8 cellular contexts compared by ENCODE assay signal in genomic region chr19:32570081-32570785, GRCh38. TPM values are rescaled to one million over a fixed set of nuclear protein-coding genes. Genes with fewer than 3 reads are reported as not detected.
DNase-seq lines count a peak whose midpoint lies in the region; ATAC-seq and TF ChIP-seq lines count a peak whose summit lies in the region.

No MANE protein-coding gene starts in this region.

- H3K4me3 ChIP-seq in LNCaP clone FGC (ENCODE audit: low read depth, low read length) (peak overlapping the region; percentile 38), right cardiac atrium (ENCODE audit: low read length) (no peak overlapping the region), retinal pigment epithelial cell (ENCODE audit: low read length) (no peak overlapping the region)

- 35% methylated on average over 15 of the region's 15 CpGs for WGBS in right cardiac atrium

- TF ChIP-seq CTCF in LNCaP clone FGC (IDR thresholded peaks at IDR 0.05; ENCODE audit: control insufficient read depth, extremely low read depth, insufficient read depth): peak; percentile 83
- TF ChIP-seq CTCF in retinal pigment epithelial cell (conservative IDR thresholded peaks at IDR 0.05; ENCODE audit: low read depth, low read length): peak; percentile 88

- no peak overlapping the region for H3K27ac ChIP-seq in right cardiac atrium (ENCODE audit: low read length)

- peak; percentile 71 to 77 for ATAC-seq in right cardiac atrium
- no peak for ATAC-seq in HG02678 (IDR thresholded peaks at IDR 0.05; ENCODE audit: unreplicated experiment)
- no peak for ATAC-seq in HG02798 (IDR thresholded peaks at IDR 0.05; ENCODE audit: poor library complexity, unreplicated experiment)

- DNase-seq in GDM1 (lab: John Stamatoyannopoulos, UW): peak; percentile 33
- DNase-seq in LNCaP clone FGC (ENCODE audit: low read depth): peak; percentile 28
- peak; percentile 38 to 49 for DNase-seq in SHP77 (lab: John Stamatoyannopoulos, UW)
- peak; percentile 55 for DNase-seq in amniotic epithelial cell (ENCODE audit: low read depth)
- peak in 2 of 3 donors; percentile 25 to 61 for DNase-seq in right cardiac atrium
- no peak for DNase-seq in retinal pigment epithelial cell (ENCODE audit: low read depth)

- intact Hi-C loops in right cardiac atrium (cut with DNase I): loop anchor here in 1 of 4 donors (10.0 kb wide), 1 partner anchor 225 kb away; the partner anchor contains the start of gene ZNF507

- H3K27me3 ChIP-seq in right cardiac atrium (ENCODE audit: control insufficient read depth, insufficient read depth): no peaks in the 10 kb centered on the region

- no peaks in the 10 kb centered on the region for H3K9me3 ChIP-seq in right cardiac atrium (ENCODE audit: control insufficient read depth, low read length)

- H3K4me1 ChIP-seq in right cardiac atrium (ENCODE audit: control insufficient read depth, insufficient read depth, low read length): no peaks in the 10 kb centered on the region

RNA-seq across cellular contexts. Expression of gene PDCD5, which starts 10.8 kb away (rescaled TPM):
- total RNA-seq in right cardiac atrium: 100 to 1,000 TPM; 113 to 122 (median 116) TPM
- 254 TPM for polyA plus RNA-seq in right cardiac atrium

Comparison
In these comparisons a context has a peak if more than half of its experiments do, and no peak if none do; other contexts are left out.
1. ATAC-seq: peak in right cardiac atrium (2 of 2); none in HG02678 (single experiment) and HG02798 (single experiment).